In the genomic region with DNA sequence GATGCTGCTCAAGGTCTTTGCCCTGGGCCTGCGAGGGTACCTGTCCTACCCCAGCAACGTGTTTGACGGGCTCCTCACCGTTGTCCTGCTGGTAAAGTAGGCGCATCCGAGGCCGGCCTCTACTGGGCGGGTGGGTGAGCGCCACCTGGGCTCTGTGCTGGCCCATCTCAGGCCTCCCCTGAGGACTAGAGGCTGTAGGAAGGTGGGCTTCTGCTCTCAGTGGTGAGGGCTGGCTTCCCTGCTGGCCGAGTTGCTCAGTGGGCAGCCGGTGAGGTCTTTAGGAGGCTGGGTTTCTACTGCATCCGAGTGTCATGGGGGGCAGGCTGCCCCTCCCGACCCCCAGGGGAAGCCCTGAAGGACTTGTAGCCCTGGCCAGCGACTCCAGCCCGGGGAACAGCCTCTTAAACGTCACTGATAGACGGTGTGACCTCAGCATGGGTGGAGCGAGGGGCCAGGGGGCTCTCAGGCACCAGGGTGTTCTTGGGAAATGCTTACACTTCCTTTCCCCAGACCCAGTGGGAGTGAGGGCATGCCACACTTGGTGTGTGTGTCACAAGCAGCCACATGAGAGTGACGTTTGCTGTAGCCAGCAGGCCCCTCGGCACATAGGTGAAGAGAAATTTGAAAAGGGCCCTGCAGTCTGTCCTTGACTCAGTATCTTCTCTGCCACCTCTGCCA, we compare ENCODE assay signal across 15 cellular contexts.
"Had no signal": no experiment of that assay in that cellular context is flagged by ENCODE, and none has a peak within 500 bp of the region (broad histone marks: within the 10 kb centered on the region; RNA-seq: fewer than 3 reads in every experiment).

No MANE protein-coding gene starts in this region.

- H3K4me3 Mint-ChIP-seq: activated naive CD4-positive, alpha-beta T cell treated with anti-CD3 and anti-CD28 coated beads, Interleukin-2, amount 50 U/mL, for 24 hours; neural progenitor cell; T-cell had no signal

- H3K4me1 Mint-ChIP-seq: neural progenitor cell had no signal

- H3K27ac ChIP-seq: brain microvascular endothelial cell, gastrocnemius medialis, hepatocyte, neural progenitor cell, parathyroid adenoma had no signal

- FAIRE-seq: endometrium, kidney had no signal

- H3K4me1 ChIP-seq: gastrocnemius medialis, neural progenitor cell, parathyroid adenoma had no signal

- H3K27me3 ChIP-seq: brain microvascular endothelial cell, dorsolateral prefrontal cortex, gastrocnemius medialis, hepatocyte, neural progenitor cell, tibial artery had no signal

- H3K9me3 ChIP-seq: gastrocnemius medialis, tibial artery had no signal

- H3K9me3 Mint-ChIP-seq: activated naive CD4-positive, alpha-beta T cell treated with anti-CD3 and anti-CD28 coated beads, Interleukin-2, amount 50 U/mL, for 24 hours; neural progenitor cell; T-cell had no signal

- H3K4me3 ChIP-seq: dorsolateral prefrontal cortex, gastrocnemius medialis, hepatocyte, neural progenitor cell, tibial artery had no signal

- H3K27ac Mint-ChIP-seq: activated naive CD4-positive, alpha-beta T cell treated with anti-CD3 and anti-CD28 coated beads, Interleukin-2, amount 50 U/mL, for 24 hours; neural progenitor cell; T-cell had no signal

- DNase-seq: activated CD4-positive, alpha-beta T cell treated with anti-CD3 and anti-CD28 coated beads for 48 hours; activated effector memory CD4-positive, alpha-beta T cell treated with Interleukin-2 at 50 U/mL for 16 hours; amygdala; brain microvascular endothelial cell; dorsolateral prefrontal cortex; gastrocnemius medialis; kidney; retina; tibial artery had no signal

- H3K36me3 ChIP-seq: neural progenitor cell had no signal

- H3K36me3 Mint-ChIP-seq: activated naive CD4-positive, alpha-beta T cell treated with anti-CD3 and anti-CD28 coated beads, Interleukin-2, amount 50 U/mL, for 24 hours had no signal

- H3K27me3 Mint-ChIP-seq: activated naive CD4-positive, alpha-beta T cell treated with anti-CD3 and anti-CD28 coated beads, Interleukin-2, amount 50 U/mL, for 24 hours; T-cell had no signal

- ATAC-seq: gastrocnemius medialis, T-cell had no signal
